ENCODE assay signal across 10 cellular contexts in the genomic region with DNA sequence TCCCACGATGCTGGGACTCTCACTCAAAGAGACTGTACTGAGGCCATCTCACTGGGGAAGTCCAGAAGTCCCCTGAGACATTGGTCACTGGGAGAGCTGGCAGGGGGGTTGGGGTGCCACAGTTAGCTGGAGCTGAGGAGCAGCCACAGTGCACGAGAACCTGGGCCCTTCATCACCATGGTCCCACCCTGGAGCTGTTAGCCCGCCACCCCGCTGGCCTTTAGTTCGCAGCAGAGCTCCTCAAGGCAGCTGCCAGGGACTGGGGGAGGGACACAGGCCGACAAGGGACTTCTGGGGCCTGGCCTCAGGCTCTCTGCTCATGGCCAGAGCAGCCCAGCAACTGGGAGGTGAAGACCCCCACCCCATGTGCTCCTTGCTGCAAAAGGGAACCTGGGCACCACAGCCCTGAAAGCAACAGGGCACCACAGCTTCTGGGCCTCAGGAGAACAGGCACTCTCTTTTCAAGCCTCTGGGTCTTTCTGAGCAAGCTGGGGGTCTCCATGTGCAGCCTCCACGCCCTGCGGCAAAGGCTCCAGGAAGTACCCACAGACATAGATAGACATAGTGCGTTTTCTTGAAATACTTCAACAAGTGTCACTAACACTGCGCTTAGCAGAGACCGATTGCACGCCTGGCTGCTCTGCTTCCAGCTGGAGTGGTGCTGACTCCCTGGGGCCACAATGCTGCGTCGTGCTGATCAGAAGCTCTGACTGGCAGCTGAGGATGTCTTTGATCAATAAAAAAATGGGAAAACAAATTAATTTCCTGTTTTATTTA. TPM values are rescaled to one million over a fixed set of nuclear protein-coding genes. Genes with fewer than 3 reads are reported as not detected.
DNase-seq lines count a peak whose midpoint lies in the region; ATAC-seq and TF ChIP-seq lines count a peak whose summit lies in the region.
"Had no signal": no experiment of that assay in that cellular context is flagged by ENCODE, and none has a peak within 500 bp of the region (broad histone marks: within the 10 kb centered on the region; RNA-seq: fewer than 3 reads in every experiment).

No MANE protein-coding gene starts in this region.

- no peaks in the 10 kb centered on the region for H3K36me3 ChIP-seq in mucosa of descending colon (ENCODE audit: low read depth)

- DNase-seq in mucosa of descending colon (peak in 2 of 3 donors; percentile 15 to 52), NCI-H2171 (lab: John Stamatoyannopoulos, UW) (no peak), mesenteric fat pad (ENCODE audit: low spot score) (no peak), NCI-H1048 (lab: John Stamatoyannopoulos, UW) (no peak)
- DNase-seq: immature natural killer cell had no signal

- ATAC-seq in GM18505 (IDR thresholded peaks at IDR 0.05; ENCODE audit: unreplicated experiment) (no peak), GM21515 (IDR thresholded peaks at IDR 0.05; ENCODE audit: unreplicated experiment) (peak; percentile 49), mucosa of descending colon (peak; percentile 25), GM18868 (IDR thresholded peaks at IDR 0.05; ENCODE audit: unreplicated experiment) (no peak)

- H3K9me3 ChIP-seq in mucosa of descending colon, result no peaks in the 10 kb centered on the region

- no peaks in the 10 kb centered on the region for H3K4me1 ChIP-seq in mucosa of descending colon (ENCODE audit: low read depth)

- TF ChIP-seq CTCF in mucosa of descending colon (IDR thresholded peaks at IDR 0.05), result no peak

- no peak overlapping the region for H3K4me3 ChIP-seq in mucosa of descending colon

- peak overlapping the region; percentile 79 to 97 (median 85) for H3K4me3 Mint-ChIP-seq in IgD-negative memory B cell
- H3K4me3 Mint-ChIP-seq: activated T-helper 1 cell treated with anti-CD3 and anti-CD28 coated beads, Interleukin-12 subunit alpha, Interleukin-12 subunit beta, Interleukin-2, Interleukin-4 antibody, amounts not matched to agents 30 ng/mL and 10 ng/mL and 1 ng/mL, durations not matched to agents 14 hours and 24 hours and 36 hours; immature natural killer cell had no signal

- H3K27me3 Mint-ChIP-seq in IgD-negative memory B cell, result peaks cover 2% of the 10 kb centered on the region

- H3K9me3 Mint-ChIP-seq in IgD-negative memory B cell, result no peaks in the 10 kb centered on the region
- H3K9me3 Mint-ChIP-seq: activated T-helper 1 cell treated with anti-CD3 and anti-CD28 coated beads, Interleukin-12 subunit alpha, Interleukin-12 subunit beta, Interleukin-2, Interleukin-4 antibody, amounts not matched to agents 30 ng/mL and 10 ng/mL and 1 ng/mL, durations not matched to agents 14 hours and 24 hours and 36 hours; immature natural killer cell had no signal

- TF ChIP-seq POLR2A in GM18505 (IDR thresholded peaks at IDR 0.05; ENCODE audit: borderline replicate concordance, extremely low read depth, insufficient read depth, insufficient read length), result peak; percentile 52

- H3K27ac Mint-ChIP-seq in IgD-negative memory B cell, result peak overlapping the region; percentile 95 to 97 (median 95)
- H3K27ac Mint-ChIP-seq: activated T-helper 1 cell treated with anti-CD3 and anti-CD28 coated beads, Interleukin-12 subunit alpha, Interleukin-12 subunit beta, Interleukin-2, Interleukin-4 antibody, amounts not matched to agents 30 ng/mL and 10 ng/mL and 1 ng/mL, durations not matched to agents 14 hours and 24 hours and 36 hours; immature natural killer cell had no signal

- peaks cover 32 to 45% (median 42%) of the 10 kb centered on the region in 3 donors for H3K4me1 Mint-ChIP-seq in IgD-negative memory B cell
- H3K4me1 Mint-ChIP-seq: immature natural killer cell had no signal

- H3K36me3 Mint-ChIP-seq in IgD-negative memory B cell, result peaks cover 7% of the 10 kb centered on the region
- H3K36me3 Mint-ChIP-seq: immature natural killer cell had no signal

- intact Hi-C loops in mucosa of descending colon (cut with DNase I, micrococcal nuclease), result no loop called here

RNA-seq across cellular contexts. Expression of gene VAV2, which starts 46.0 kb away (rescaled TPM):
- 28.7 TPM for polyA plus RNA-seq in IgD-negative memory B cell
- 10 to 100 TPM; 29.4 to 34.8 (median 34.5) TPM for total RNA-seq in mucosa of descending colon
- 19.3 TPM for total RNA-seq in mesenteric fat pad

Comparison
In these comparisons a context has a peak if more than half of its experiments do, and no peak if none do; other contexts are left out.
1. ATAC-seq: peak in GM21515 (single experiment) and mucosa of descending colon (single experiment); none in GM18505 (single experiment) and GM18868 (single experiment).
2. DNase-seq: peak in mucosa of descending colon (2 of 3); none in NCI-H2171 (single experiment), mesenteric fat pad (single experiment) and NCI-H1048 (single experiment).